27 cellular contexts compared by ENCODE assay signal in the genomic region with DNA sequence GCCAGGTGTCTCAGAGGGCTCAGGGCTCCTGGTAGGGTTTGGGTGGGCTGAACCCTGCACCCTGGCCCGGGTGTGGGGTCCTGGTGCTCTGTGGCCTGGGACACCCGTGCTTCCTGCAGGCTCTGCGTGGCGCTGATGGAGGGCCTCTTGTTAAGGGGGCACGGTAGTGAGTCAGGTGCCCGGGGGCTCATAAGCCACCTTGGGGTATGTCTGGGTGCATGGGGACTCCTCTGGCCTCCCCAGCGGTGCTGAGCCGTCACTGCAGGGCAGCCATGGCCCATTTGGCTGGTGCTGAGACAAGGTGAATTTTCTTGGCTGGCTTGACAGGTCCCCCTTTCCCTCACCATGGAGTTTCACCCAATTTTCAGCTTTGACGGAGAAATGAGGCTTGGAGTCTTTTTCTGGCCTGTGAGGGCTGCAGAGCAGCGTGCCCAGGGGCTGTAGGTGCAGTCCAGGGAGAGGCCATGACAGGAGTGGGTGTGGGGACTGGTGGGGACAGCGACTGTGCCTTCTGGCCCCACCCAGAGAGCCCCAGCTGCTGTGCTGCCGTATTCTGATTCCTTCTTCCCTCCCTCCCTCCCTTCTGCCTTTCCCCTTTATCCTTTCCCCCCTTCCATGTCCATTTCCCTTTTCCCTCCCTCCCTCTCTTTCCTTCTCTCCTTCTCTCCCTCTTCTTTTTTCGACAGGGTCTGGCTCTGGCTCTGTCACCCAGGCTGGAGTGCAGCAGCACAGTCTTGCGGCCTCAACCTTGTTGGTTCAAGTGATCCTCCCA. TPM values are rescaled to one million over a fixed set of nuclear protein-coding genes. Genes with fewer than 3 reads are reported as not detected.
DNase-seq lines count a peak whose midpoint lies in the region; ATAC-seq and TF ChIP-seq lines count a peak whose summit lies in the region.
"Had no signal": no experiment of that assay in that cellular context is flagged by ENCODE, and none has a peak within 500 bp of the region (broad histone marks: within the 10 kb centered on the region; RNA-seq: fewer than 3 reads in every experiment).

No MANE protein-coding gene starts in this region.

- no peak overlapping the region for H2AFZ ChIP-seq in trophoblast cell (ENCODE audit: insufficient read depth, low read length, poor library complexity)

- no peak overlapping the region for H3K9ac ChIP-seq in trophoblast cell (ENCODE audit: low read length)
- H3K9ac ChIP-seq: BLaER1 had no signal

- H3K36me3 Mint-ChIP-seq in activated CD8-positive, alpha-beta T cell treated with anti-CD3 and anti-CD28 coated beads for 36 hours (ENCODE audit: low read depth), result peaks cover 3% of the 10 kb centered on the region
- H3K36me3 Mint-ChIP-seq in activated CD8-positive, alpha-beta T cell treated with anti-CD3 and anti-CD28 coated beads, Interleukin-2, amount 10 ng/mL, durations not matched to agents 7 days and 5 days (ENCODE audit: low read depth), result peaks cover 2% of the 10 kb centered on the region
- H3K36me3 Mint-ChIP-seq in WTC11, result no peaks in the 10 kb centered on the region
- H3K36me3 Mint-ChIP-seq in glutamatergic neuron (ENCODE audit: unreplicated experiment), result no peaks in the 10 kb centered on the region
- H3K36me3 Mint-ChIP-seq in activated T-helper 1 cell treated with anti-CD3 and anti-CD28 coated beads, Interleukin-12 subunit alpha, Interleukin-12 subunit beta, Interleukin-2, Interleukin-4 antibody, amounts not matched to agents 30 ng/mL and 10 ng/mL and 1 ng/mL, durations not matched to agents 14 hours and 24 hours and 36 hours (ENCODE audit: low read depth), result no peaks in the 10 kb centered on the region
- H3K36me3 Mint-ChIP-seq: activated naive CD4-positive, alpha-beta T cell treated with anti-CD3 and anti-CD28 coated beads, Interleukin-2, amount 50 U/mL, for 24 hours; natural killer cell had no signal

- TF ChIP-seq CTCF in activated CD8-positive, alpha-beta T cell treated with anti-CD3 and anti-CD28 coated beads for 36 hours (IDR thresholded peaks at IDR 0.05), result no peak
- TF ChIP-seq CTCF in WTC11 (IDR thresholded peaks at IDR 0.05) (no peak), glutamatergic neuron (IDR thresholded peaks at IDR 0.05; ENCODE audit: partially characterized antibody, unreplicated experiment) (no peak)

- intact Hi-C loops in activated CD8-positive, alpha-beta T cell treated with anti-CD3 and anti-CD28 coated beads for 36 hours (cut with micrococcal nuclease), result no loop called here
- intact Hi-C loops in activated T-helper 1 cell treated with anti-CD3 and anti-CD28 coated beads, Interleukin-12 subunit alpha, Interleukin-12 subunit beta, Interleukin-2, Interleukin-4 antibody, amounts not matched to agents 30 ng/mL and 10 ng/mL and 1 ng/mL, durations not matched to agents 14 hours and 24 hours and 36 hours (cut with micrococcal nuclease), result no loop called here

- H4K8ac ChIP-seq in trophoblast cell (ENCODE audit: low read depth, low read length), result no peak overlapping the region

- H3K27me3 ChIP-seq in trophoblast cell (ENCODE audit: insufficient read depth, low read length), result no peaks in the 10 kb centered on the region
- H3K27me3 ChIP-seq: BLaER1, body of pancreas had no signal

- H3K23ac ChIP-seq in trophoblast cell (ENCODE audit: low read length), result no peak overlapping the region

- peak overlapping the region; percentile 29 for H3K4ac ChIP-seq in trophoblast cell (ENCODE audit: low read depth, low read length)

- peaks cover 33% of the 10 kb centered on the region for H3K79me2 ChIP-seq in trophoblast cell (ENCODE audit: control insufficient read depth, insufficient read depth, low read length, poor library complexity)

- no peaks in the 10 kb centered on the region for H3K9me3 Mint-ChIP-seq in activated CD8-positive, alpha-beta T cell treated with anti-CD3 and anti-CD28 coated beads for 36 hours
- no peaks in the 10 kb centered on the region for H3K9me3 Mint-ChIP-seq in activated CD8-positive, alpha-beta T cell treated with anti-CD3 and anti-CD28 coated beads, Interleukin-2, amount 10 ng/mL, durations not matched to agents 7 days and 5 days (ENCODE audit: insufficient read depth)
- no peaks in the 10 kb centered on the region for H3K9me3 Mint-ChIP-seq in WTC11
- H3K9me3 Mint-ChIP-seq in glutamatergic neuron (ENCODE audit: unreplicated experiment), result peaks cover 17% of the 10 kb centered on the region
- H3K9me3 Mint-ChIP-seq in activated T-helper 1 cell treated with anti-CD3 and anti-CD28 coated beads, Interleukin-12 subunit alpha, Interleukin-12 subunit beta, Interleukin-2, Interleukin-4 antibody, amounts not matched to agents 30 ng/mL and 10 ng/mL and 1 ng/mL, durations not matched to agents 14 hours and 24 hours and 36 hours, result no peaks in the 10 kb centered on the region
- H3K9me3 Mint-ChIP-seq: activated naive CD4-positive, alpha-beta T cell treated with anti-CD3 and anti-CD28 coated beads, Interleukin-2, amount 50 U/mL, for 24 hours; dendritic cell treated with granulocyte-macrophage colony-stimulating factor and Interleukin-4, amounts not matched to agents 40 ng/mL and 50 ng/mL, for 4 days; natural killer cell had no signal

- no CpG with 5 or more reads among the region's 14 CpGs for WGBS in trophoblast cell (ENCODE audit: extremely low coverage, insufficient coverage, insufficient read length)

- H3K4me2 ChIP-seq in trophoblast cell (ENCODE audit: low read length), result no peak overlapping the region
- H3K4me2 ChIP-seq: BLaER1, smooth muscle cell had no signal

- no peak overlapping the region for H3K18ac ChIP-seq in trophoblast cell (ENCODE audit: low read length)

- no peaks in the 10 kb centered on the region for H3K27me3 Mint-ChIP-seq in activated CD8-positive, alpha-beta T cell treated with anti-CD3 and anti-CD28 coated beads for 36 hours
- no peaks in the 10 kb centered on the region for H3K27me3 Mint-ChIP-seq in activated CD8-positive, alpha-beta T cell treated with anti-CD3 and anti-CD28 coated beads, Interleukin-2, amount 10 ng/mL, durations not matched to agents 7 days and 5 days (ENCODE audit: low read depth)
- no peaks in the 10 kb centered on the region for H3K27me3 Mint-ChIP-seq in WTC11 (ENCODE audit: low read depth)
- peaks cover 11% of the 10 kb centered on the region for H3K27me3 Mint-ChIP-seq in glutamatergic neuron (ENCODE audit: unreplicated experiment)
- peaks cover 1% of the 10 kb centered on the region for H3K27me3 Mint-ChIP-seq in activated T-helper 1 cell treated with anti-CD3 and anti-CD28 coated beads, Interleukin-12 subunit alpha, Interleukin-12 subunit beta, Interleukin-2, Interleukin-4 antibody, amounts not matched to agents 30 ng/mL and 10 ng/mL and 1 ng/mL, durations not matched to agents 14 hours and 24 hours and 36 hours (ENCODE audit: insufficient read depth)
- H3K27me3 Mint-ChIP-seq: activated naive CD4-positive, alpha-beta T cell treated with anti-CD3 and anti-CD28 coated beads, Interleukin-2, amount 50 U/mL, for 24 hours; dendritic cell treated with granulocyte-macrophage colony-stimulating factor and Interleukin-4, amounts not matched to agents 40 ng/mL and 50 ng/mL, for 4 days had no signal

- POLR2A ChIA-PET in activated CD8-positive, alpha-beta T cell treated with anti-CD3 and anti-CD28 coated beads for 36 hours (lab: Charles Lee), result no interaction called here
- POLR2A ChIA-PET in activated CD8-positive, alpha-beta T cell treated with anti-CD3 and anti-CD28 coated beads, Interleukin-2, amount 10 ng/mL, durations not matched to agents 7 days and 5 days (lab: Charles Lee), result no interaction called here
- POLR2A ChIA-PET in WTC11 (lab: Charles Lee), result no interaction called here

- H3K9me3 ChIP-seq in trophoblast cell (ENCODE audit: insufficient read depth, low read depth, low read length), result no peaks in the 10 kb centered on the region
- H3K9me3 ChIP-seq: BLaER1, body of pancreas, psoas muscle, thoracic aorta had no signal

- H3K4me1 Mint-ChIP-seq in activated CD8-positive, alpha-beta T cell treated with anti-CD3 and anti-CD28 coated beads for 36 hours (ENCODE audit: low read depth), result peaks cover 50% of the 10 kb centered on the region
- H3K4me1 Mint-ChIP-seq in activated CD8-positive, alpha-beta T cell treated with anti-CD3 and anti-CD28 coated beads, Interleukin-2, amount 10 ng/mL, durations not matched to agents 7 days and 5 days (ENCODE audit: low read depth), result peaks cover 24% of the 10 kb centered on the region
- H3K4me1 Mint-ChIP-seq in WTC11 (peaks cover 39% of the 10 kb centered on the region), glutamatergic neuron (ENCODE audit: low read depth, unreplicated experiment) (peaks cover 36% of the 10 kb centered on the region)
- H3K4me1 Mint-ChIP-seq in activated T-helper 1 cell treated with anti-CD3 and anti-CD28 coated beads, Interleukin-12 subunit alpha, Interleukin-12 subunit beta, Interleukin-2, Interleukin-4 antibody, amounts not matched to agents 30 ng/mL and 10 ng/mL and 1 ng/mL, durations not matched to agents 14 hours and 24 hours and 36 hours (ENCODE audit: low read depth), result peaks cover 11% of the 10 kb centered on the region

- no peak for ATAC-seq in activated CD8-positive, alpha-beta T cell treated with anti-CD3 and anti-CD28 coated beads for 36 hours
- ATAC-seq in activated CD8-positive, alpha-beta T cell treated with anti-CD3 and anti-CD28 coated beads, Interleukin-2, amount 10 ng/mL, durations not matched to agents 7 days and 5 days, result no peak
- no peak for ATAC-seq in WTC11
- ATAC-seq: body of pancreas, GM12878, K562, psoas muscle had no signal

- H3K36me3 ChIP-seq in trophoblast cell (ENCODE audit: control insufficient read depth in 1 of 2, insufficient read depth in 2 of 2, low read length in 2 of 2), result peaks cover 0 to 5% of the 10 kb centered on the region in 2 experiments
- H3K36me3 ChIP-seq: BLaER1, thoracic aorta had no signal

- peak overlapping the region; percentile 63 for H3K27ac Mint-ChIP-seq in activated CD8-positive, alpha-beta T cell treated with anti-CD3 and anti-CD28 coated beads for 36 hours
- H3K27ac Mint-ChIP-seq in activated CD8-positive, alpha-beta T cell treated with anti-CD3 and anti-CD28 coated beads, Interleukin-2, amount 10 ng/mL, durations not matched to agents 7 days and 5 days, result no peak overlapping the region
- H3K27ac Mint-ChIP-seq in WTC11 (peak overlapping the region; percentile 88), glutamatergic neuron (ENCODE audit: unreplicated experiment) (peak overlapping the region; percentile 55)
- no peak overlapping the region for H3K27ac Mint-ChIP-seq in activated T-helper 1 cell treated with anti-CD3 and anti-CD28 coated beads, Interleukin-12 subunit alpha, Interleukin-12 subunit beta, Interleukin-2, Interleukin-4 antibody, amounts not matched to agents 30 ng/mL and 10 ng/mL and 1 ng/mL, durations not matched to agents 14 hours and 24 hours and 36 hours
- H3K27ac Mint-ChIP-seq: dendritic cell treated with granulocyte-macrophage colony-stimulating factor and Interleukin-4, amounts not matched to agents 40 ng/mL and 50 ng/mL, for 4 days had no signal

- H2AK5ac ChIP-seq in trophoblast cell (ENCODE audit: low read length), result no peak overlapping the region

- CTCF ChIA-PET in activated CD8-positive, alpha-beta T cell treated with anti-CD3 and anti-CD28 coated beads for 36 hours (lab: Charles Lee), result interaction anchor here (1.5 kb wide), 1 partner anchor 10 kb away, joined by 4 read pairs; no protein-coding TSS in a partner anchor
- CTCF ChIA-PET in activated CD8-positive, alpha-beta T cell treated with anti-CD3 and anti-CD28 coated beads, Interleukin-2, amount 10 ng/mL, durations not matched to agents 7 days and 5 days (lab: Charles Lee), result no interaction called here
- CTCF ChIA-PET in WTC11 (lab: Charles Lee), result interaction anchor here (0.5 to 1.2 kb wide), 2 partner anchors 94 to 1222 kb away, joined by 3 read pairs; no protein-coding TSS in a partner anchor

- H3K14ac ChIP-seq in trophoblast cell (ENCODE audit: low read length), result no peak overlapping the region

- no peak overlapping the region for H4K12ac ChIP-seq in trophoblast cell (ENCODE audit: low read depth, low read length)

- H2BK120ac ChIP-seq in trophoblast cell (ENCODE audit: insufficient read depth, low read length, poor library complexity), result no peak overlapping the region

- no peak overlapping the region for H2BK5ac ChIP-seq in trophoblast cell (ENCODE audit: low read depth, low read length, poor library complexity)

- no peak overlapping the region for H3K27ac ChIP-seq in trophoblast cell (ENCODE audit: low read depth, low read length)
- H3K27ac ChIP-seq: BLaER1, body of pancreas, psoas muscle, thoracic aorta had no signal

- H3K4me1 ChIP-seq in trophoblast cell (ENCODE audit: control insufficient read depth in 1 of 2, insufficient read depth in 2 of 2, low read length in 2 of 2), result peaks cover 16 to 23% of the 10 kb centered on the region in 2 experiments

- DNase-seq in activated CD8-positive, alpha-beta T cell treated with anti-CD3 and anti-CD28 coated beads for 36 hours, result no peak
- no peak for DNase-seq in activated CD8-positive, alpha-beta T cell treated with anti-CD3 and anti-CD28 coated beads, Interleukin-2, amount 10 ng/mL, durations not matched to agents 7 days and 5 days
- DNase-seq in WTC11 (ENCODE audit: low spot score), result no peak
- no peak for DNase-seq in glutamatergic neuron
- no peak for DNase-seq in trophoblast cell
- DNase-seq in activated T-helper 1 cell treated with anti-CD3 and anti-CD28 coated beads, Interleukin-12 subunit alpha, Interleukin-12 subunit beta, Interleukin-2, Interleukin-4 antibody, amounts not matched to agents 30 ng/mL and 10 ng/mL and 1 ng/mL, durations not matched to agents 14 hours and 24 hours and 36 hours (ENCODE audit: low spot score), result no peak
- no peak for DNase-seq in mesenteric fat pad (ENCODE audit: low spot score)
- DNase-seq in NCI-H128 (lab: John Stamatoyannopoulos, UW; ENCODE audit: unreplicated experiment), result no peak
- DNase-seq: activated CD4-positive, alpha-beta T cell treated with anti-CD3 and anti-CD28 coated beads for 1 hour; activated CD8-positive, alpha-beta memory T cell treated with anti-CD3 and anti-CD28 coated beads, Interleukin-2, amount 50 U/mL, for 4 hours; body of pancreas; DMS153; GF-D8; head of caudate nucleus; natural killer cell; NCI-H524 treated with DMSO at 0.1 percent for 48 hours; SHP77 treated with DMSO at 0.1 percent for 48 hours; stimulated activated CD8-positive, alpha-beta memory T cell treated with anti-CD3 and anti-CD28 coated beads, Interleukin-4, amount 100 ng/mL, for 48 hours had no signal

- H3K4me3 ChIP-seq in trophoblast cell (ENCODE audit: low read depth, low read length), result no peak overlapping the region
- H3K4me3 ChIP-seq: BLaER1, body of pancreas, GM12878, K562, lung, psoas muscle, smooth muscle cell, thoracic aorta had no signal

- no peak overlapping the region for H3K4me3 Mint-ChIP-seq in activated CD8-positive, alpha-beta T cell treated with anti-CD3 and anti-CD28 coated beads for 36 hours
- no peak overlapping the region for H3K4me3 Mint-ChIP-seq in activated CD8-positive, alpha-beta T cell treated with anti-CD3 and anti-CD28 coated beads, Interleukin-2, amount 10 ng/mL, durations not matched to agents 7 days and 5 days
- H3K4me3 Mint-ChIP-seq in WTC11 (no peak overlapping the region), glutamatergic neuron (ENCODE audit: unreplicated experiment) (peak overlapping the region; percentile 7)
- no peak overlapping the region for H3K4me3 Mint-ChIP-seq in activated T-helper 1 cell treated with anti-CD3 and anti-CD28 coated beads, Interleukin-12 subunit alpha, Interleukin-12 subunit beta, Interleukin-2, Interleukin-4 antibody, amounts not matched to agents 30 ng/mL and 10 ng/mL and 1 ng/mL, durations not matched to agents 14 hours and 24 hours and 36 hours
- H3K4me3 Mint-ChIP-seq: dendritic cell treated with granulocyte-macrophage colony-stimulating factor and Interleukin-4, amounts not matched to agents 40 ng/mL and 50 ng/mL, for 4 days; natural killer cell had no signal

- no peak overlapping the region for H4K91ac ChIP-seq in trophoblast cell (ENCODE audit: low read depth, low read length)

- no peaks in the 10 kb centered on the region for H3K79me1 ChIP-seq in trophoblast cell (ENCODE audit: low read length)

- H2BK12ac ChIP-seq in trophoblast cell (ENCODE audit: low read length), result no peak overlapping the region

RNA-seq across cellular contexts. Expression of gene SKI, which starts 40.4 kb away (rescaled TPM):
- total RNA-seq in activated CD8-positive, alpha-beta T cell treated with anti-CD3 and anti-CD28 coated beads for 36 hours, result 10 to 100 TPM; 27.5 to 28.3 TPM
- total RNA-seq in activated CD8-positive, alpha-beta T cell treated with anti-CD3 and anti-CD28 coated beads, Interleukin-2, amount 10 ng/mL, durations not matched to agents 7 days and 5 days, result 10 to 100 TPM; 41.2 to 41.4 TPM
- total RNA-seq in WTC11 (2021) (75.5 to 88.6 TPM (median 75.6 TPM) in 3 replicates), glutamatergic neuron (ENCODE audit: unreplicated experiment) (143 TPM), mesenteric fat pad (101 TPM)
- 73.3 and 73.7 TPM in 2 replicates for polyA plus RNA-seq in trophoblast cell (2013)
- 38.3 and 44.5 TPM in 2 replicates for total RNA-seq in activated T-helper 1 cell treated with anti-CD3 and anti-CD28 coated beads, Interleukin-12 subunit alpha, Interleukin-12 subunit beta, Interleukin-2, Interleukin-4 antibody, amounts not matched to agents 30 ng/mL and 10 ng/mL and 1 ng/mL, durations not matched to agents 14 hours and 24 hours and 36 hours

Comparison
In these comparisons a context has a peak if more than half of its experiments do, and no peak if none do; other contexts are left out.
1. H3K27ac Mint-ChIP-seq: peak in activated CD8-positive, alpha-beta T cell treated with anti-CD3 and anti-CD28 coated beads for 36 hours (single experiment), WTC11 (single experiment) and glutamatergic neuron (single experiment); none in activated CD8-positive, alpha-beta T cell treated with anti-CD3 and anti-CD28 coated beads, Interleukin-2, amount 10 ng/mL, durations not matched to agents 7 days and 5 days (single experiment) and activated T-helper 1 cell treated with anti-CD3 and anti-CD28 coated beads, Interleukin-12 subunit alpha, Interleukin-12 subunit beta, Interleukin-2, Interleukin-4 antibody, amounts not matched to agents 30 ng/mL and 10 ng/mL and 1 ng/mL, durations not matched to agents 14 hours and 24 hours and 36 hours (single experiment).